ENCODE assay signal across 8 cellular contexts in genomic region chr14:35341454-35342159, GRCh38. TPM values are rescaled to one million over a fixed set of nuclear protein-coding genes. Genes with fewer than 3 reads are reported as not detected.
DNase-seq lines count a peak whose midpoint lies in the region; ATAC-seq, FAIRE-seq and TF ChIP-seq lines count a peak whose summit lies in the region.

No MANE protein-coding gene starts in this region.

- peaks cover 28% of the 10 kb centered on the region for H3K4me1 ChIP-seq in IMR-90 (ENCODE audit: control insufficient read depth, insufficient read depth, low read length)

- intact Hi-C loops in IMR-90 (cut with micrococcal nuclease) = no loop called here

- H2AK5ac ChIP-seq in IMR-90 (ENCODE audit: low read depth, low read length) = peak overlapping the region; percentile 57

- H2BK20ac ChIP-seq in IMR-90 (ENCODE audit: low read depth, low read length) = peak overlapping the region; percentile 26

- peak overlapping the region; percentile 34; the same call in 1 of the 2 replicates for H3K18ac ChIP-seq in IMR-90 (ENCODE audit: low read depth, low read length)

- H3K4ac ChIP-seq in IMR-90 (ENCODE audit: low read depth, low read length) = peak overlapping the region; percentile 47

- H2BK120ac ChIP-seq in IMR-90 (ENCODE audit: low read depth, low read length) = peak overlapping the region; percentile 73

- H3K56ac ChIP-seq in IMR-90 (ENCODE audit: extremely low read depth, insufficient read depth, low read length) = no peak overlapping the region

- peak overlapping the region; percentile 81 for H2BK5ac ChIP-seq in IMR-90 (ENCODE audit: low read depth, low read length, poor library complexity, severe bottlenecking)

- dilution Hi-C loops in IMR-90 (cut with HindIII; ENCODE audit: low sequenced_read_pairs, unreplicated experiment) = no loop called here

- peak overlapping the region; percentile 21; the same call in 1 of the 2 replicates for H3K4me2 ChIP-seq in IMR-90 (ENCODE audit: low read depth, low read length)

- H4K8ac ChIP-seq in IMR-90 (ENCODE audit: low read depth in 2 of 2, low read length in 2 of 2) = peak overlapping the region; percentile 61 to 73; a peak in 3 of 4 replicates

- POLR2A ChIA-PET in IMR-90 (lab: Charles Lee; ENCODE audit: unreplicated experiment) = interaction anchor here (0.5 kb wide), 1 partner anchor 58 kb away, joined by 4 read pairs; no protein-coding TSS in a partner anchor

- no peaks in the 10 kb centered on the region for H3K27me3 ChIP-seq in IMR-90 (ENCODE audit: control insufficient read depth, insufficient read depth, low read length)

- peak overlapping the region; percentile 92 for H2AK9ac ChIP-seq in IMR-90 (replicated peaks; ENCODE audit: low read depth, low read length, poor library complexity)

- ATAC-seq in IMR-90 (ENCODE audit: low read depth) (peak; percentile 92), HG03342 (IDR thresholded peaks at IDR 0.05; ENCODE audit: unreplicated experiment) (no peak), HG03378 (IDR thresholded peaks at IDR 0.05; ENCODE audit: unreplicated experiment) (no peak)

- H4K91ac ChIP-seq in IMR-90 (ENCODE audit: insufficient read depth, low read depth, low read length) = peak overlapping the region; percentile 82

- H2BK15ac ChIP-seq in IMR-90 (ENCODE audit: low read depth, low read length) = peak overlapping the region; percentile 68; the same call in 2 of the 3 replicates

- 0 out of 4 replicates have a peak, but pooled peaks cover 0 to 6% of the 10 kb centered on the region in 2 experiments for H3K79me1 ChIP-seq in IMR-90 (ENCODE audit: low read depth in 1 of 2, low read length in 2 of 2)

- 37% methylated on average over 3 of the region's 17 CpGs; no CpG with 5 or more reads in 1 of the 2 experiments for WGBS in IMR-90 (ENCODE audit: extremely low coverage in 2 of 2, insufficient read length in 1 of 2), 2 experiments

- in situ Hi-C loops in IMR-90 (cut with MboI; ENCODE audit: low sequenced_read_pairs) = no loop called here

- no peaks in the 10 kb centered on the region for H3K9me3 ChIP-seq in IMR-90 (ENCODE audit: control insufficient read depth, insufficient read depth, low read length)

- peak overlapping the region; percentile 70; the same call in 1 of the 2 replicates for H3K14ac ChIP-seq in IMR-90 (replicated peaks; ENCODE audit: low read depth, low read length)

- TF ChIP-seq CTCF in IMR-90 (conservative IDR thresholded peaks at IDR 0.05; ENCODE audit: low read depth, low read length) = no peak

- H3K9me1 ChIP-seq in IMR-90 (ENCODE audit: insufficient read depth, low read length) = peaks cover 26% of the 10 kb centered on the region

- CTCF ChIA-PET in IMR-90 (lab: Yijun Ruan, JAX) = no interaction called here

- H3K4me3 ChIP-seq in IMR-90 (ENCODE audit: insufficient read depth, low read depth, low read length) = no peak overlapping the region

- H3K23ac ChIP-seq in IMR-90 (ENCODE audit: low read depth, low read length) = no peak overlapping the region; the same call in 1 of the 2 replicates

- DNase-seq in DMS153 treated with DMSO at 0.1 percent for 48 hours (lab: John Stamatoyannopoulos, UW; ENCODE audit: unreplicated experiment) (peak; percentile 76), IMR-90 (peak; percentile 72), RCC 7860 (ENCODE audit: low spot score) (peak; percentile 68), cerebellum (ENCODE audit: low spot score) (peak; percentile 35), kidney glomerular epithelial cell (lab: John Stamatoyannopoulos, UW) (peak; percentile 83), smooth muscle cell of the brain vasculature (ENCODE audit: low read depth, low spot score) (peak; percentile 72)

- H4K20me1 ChIP-seq in IMR-90 (ENCODE audit: insufficient read depth, low read length) = no peaks in the 10 kb centered on the region

- BruUV-seq in IMR-90 (replicated peaks; lab: Mats Ljungman, UMichigan) = no TSS peak

- H3K27ac ChIP-seq in IMR-90 (ENCODE audit: insufficient read depth, low read length) = peak overlapping the region; percentile 63

- TF ChIP-seq RAD21 in IMR-90 (IDR thresholded peaks at IDR 0.05; ENCODE audit: low read length) = no peak

- no peaks in the 10 kb centered on the region for H3K36me3 ChIP-seq in IMR-90 (ENCODE audit: control insufficient read depth, insufficient read depth, low read length)

- TF ChIP-seq POLR2A in IMR-90 (IDR thresholded peaks at IDR 0.05; ENCODE audit: low read depth, low read length) = no peak

- peak overlapping the region; percentile 9; the same call in 1 of the 2 replicates for H3K9ac ChIP-seq in IMR-90 (ENCODE audit: low read depth, low read length)

- H2AFZ ChIP-seq in IMR-90 (replicated peaks; ENCODE audit: low read length, poor library complexity) = peak overlapping the region; percentile 90

- H4K5ac ChIP-seq in IMR-90 (ENCODE audit: low read depth, low read length) = peak overlapping the region; percentile 51

- peak; percentile 59 for FAIRE-seq in RCC 7860 (lab: Jason Lieb, UNC)

TF ChIP-seq in IMR-90, 13 proteins besides CTCF, POLR2A, EP300 and RAD21:
- TF ChIP-seq MAZ (IDR thresholded peaks at IDR 0.05; ENCODE audit: borderline replicate concordance, low read depth, low read length) (peak; percentile 71; the same call in 1 of the 2 replicates), RCOR1 (IDR thresholded peaks at IDR 0.05; ENCODE audit: insufficient replicate concordance, low read length) (no peak)

RNA-seq across cellular contexts. Expression of gene PSMA6, which starts 49.4 kb away (rescaled TPM):
- 435 and 530 TPM in 2 replicates for total RNA-seq in IMR-90 (2012; rRNA removed)
- 171 and 184 TPM in 2 replicates for polyA plus RNA-seq in IMR-90 (2012; rRNA removed)
- polyA plus RNA-seq in IMR-90 (2012; cell fraction: cytosol; rRNA removed) = 113 and 127 TPM in 2 replicates
- 32.2 and 124 TPM in 2 replicates for polyA plus RNA-seq in IMR-90 (2012; cell fraction: nucleus; rRNA removed; ENCODE audit: low replicate concordance)
- total RNA-seq in cerebellum = 87.9 TPM
